6 cellular contexts compared by ENCODE assay signal in the genomic region with DNA sequence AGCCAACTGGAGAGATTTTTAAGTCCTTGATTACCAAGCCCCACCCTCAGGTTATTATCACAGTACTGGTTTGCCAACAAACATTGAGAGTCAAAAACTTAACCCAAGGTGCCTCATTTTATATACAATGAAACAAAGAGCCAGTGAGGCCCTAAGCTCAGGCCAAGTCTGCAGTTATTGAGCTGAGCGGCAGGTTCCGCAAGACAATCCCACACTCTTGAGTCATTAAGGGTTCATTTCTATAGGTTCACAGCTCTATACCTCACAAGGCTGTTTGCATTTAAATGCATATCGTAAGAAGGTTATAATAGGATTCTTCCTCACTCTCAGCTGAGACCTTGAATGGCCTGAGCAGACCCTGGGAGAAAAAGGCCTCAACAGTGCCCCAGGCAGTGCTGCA.
"Had no signal": no experiment of that assay in that cellular context is flagged by ENCODE, and none has a peak within 500 bp of the region (broad histone marks: within the 10 kb centered on the region; RNA-seq: fewer than 3 reads in every experiment).

No MANE protein-coding gene starts in this region.

- H3K27ac ChIP-seq: GM23248 had no signal

- H3K9ac ChIP-seq: GM23248 had no signal

- ATAC-seq: K562 had no signal

- H3K27ac Mint-ChIP-seq: H9 had no signal

- DNase-seq: GM23248, H9, HCEC 1CT, IMR-90, KG1 had no signal

- H3K4me3 ChIP-seq: GM23248, K562 had no signal

- H3K4me3 Mint-ChIP-seq: H9 had no signal
